1 cellular context compared by ENCODE assay signal in the genomic region with DNA sequence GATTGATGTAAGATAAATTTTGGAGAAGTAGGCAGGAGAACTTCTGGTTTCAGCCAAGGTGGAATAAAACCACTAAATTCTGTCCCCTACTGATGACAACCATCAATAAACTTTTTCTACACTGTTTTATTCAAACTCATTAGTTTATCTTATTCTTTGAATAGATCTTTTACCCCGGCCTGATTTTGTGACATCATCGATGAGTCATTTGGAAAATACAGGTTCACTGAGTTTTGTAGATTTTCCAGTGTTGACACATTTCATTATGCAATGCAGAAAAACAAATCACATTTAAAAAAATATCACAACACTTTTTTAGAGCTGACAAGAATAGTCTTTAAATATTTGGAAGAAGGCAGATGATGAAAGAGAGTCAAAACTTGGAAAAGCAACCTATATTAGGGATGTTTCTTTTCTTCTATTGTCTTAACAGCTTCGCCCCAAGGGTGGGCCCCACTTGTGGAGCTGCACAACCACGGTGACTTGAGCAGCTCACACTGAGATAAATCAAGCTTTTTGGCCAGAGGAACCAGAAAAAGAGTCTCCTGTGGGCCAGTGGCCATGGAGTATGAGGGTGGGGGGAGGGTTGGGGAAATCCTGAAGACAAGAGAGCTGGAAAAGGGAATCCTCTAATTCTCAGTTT.
TF ChIP-seq lines count a peak whose summit lies in the region.

No MANE protein-coding gene starts in this region.

TF ChIP-seq in K562, 482 proteins besides CTCF, POLR2A, EP300 and RAD21 (continued from another document):
- no peak for TF ChIP-seq PATZ1 (CRISPR knock-in tag; IDR thresholded peaks at IDR 0.05; ENCODE audit: borderline replicate concordance)
- no peak for TF ChIP-seq ZC3H8 (IDR thresholded peaks at IDR 0.05)
- no peak for TF ChIP-seq ZNF766 (CRISPR knock-in tag; conservative IDR thresholded peaks at IDR 0.05)
- no peak for TF ChIP-seq ARID1B (IDR thresholded peaks at IDR 0.05)
- TF ChIP-seq PCBP2 (IDR thresholded peaks at IDR 0.05; ENCODE audit: low read depth, low read length, poor library complexity, severe bottlenecking): no peak
- no peak for TF ChIP-seq POLR2AphosphoS5 (IDR thresholded peaks at IDR 0.05; ENCODE audit: control insufficient read depth, insufficient read depth, low read depth, low read length)
- no peak for TF ChIP-seq ZNF384 (IDR thresholded peaks at IDR 0.05; ENCODE audit: low read depth, low read length)
- no peak for TF ChIP-seq MAFK (IDR thresholded peaks at IDR 0.05; ENCODE audit: low read length)
- TF ChIP-seq NFIC (IDR thresholded peaks at IDR 0.05): no peak
- no peak for TF ChIP-seq RFX5 (IDR thresholded peaks at IDR 0.05; ENCODE audit: low read depth, low read length)
- no peak for TF ChIP-seq ATF1 (CRISPR knock-in tag; IDR thresholded peaks at IDR 0.05)
- TF ChIP-seq ATF1 (tag; IDR thresholded peaks at IDR 0.05): peak; percentile 38; the same call in 1 of the 2 replicates
- no peak for TF ChIP-seq ZNF212 (CRISPR knock-in tag; IDR thresholded peaks at IDR 0.05)
- TF ChIP-seq ARID2 (IDR thresholded peaks at IDR 0.05): no peak
- no peak for TF ChIP-seq RBM25 (IDR thresholded peaks at IDR 0.05; ENCODE audit: low read depth, low read length, severe bottlenecking)
- TF ChIP-seq CEBPG (CRISPR knock-in tag; IDR thresholded peaks at IDR 0.05): no peak
- TF ChIP-seq CEBPG (tag; conservative IDR thresholded peaks at IDR 0.05 in 1 of 2, IDR thresholded peaks at IDR 0.05 in 1 of 2): 0 out of 4 replicates have a peak, but pooled peaks of 1 of the 2 experiments have one; percentile 29
- 0 out of 2 replicates have a peak, but pooled peaks have one; percentile 21 for TF ChIP-seq JUN (IDR thresholded peaks at IDR 0.05; ENCODE audit: borderline replicate concordance, low read depth, low read length)
- TF ChIP-seq JUN (CRISPR knock-in tag; IDR thresholded peaks at IDR 0.05; ENCODE audit: borderline replicate concordance): no peak
- 0 out of 2 replicates have a peak, but pooled peaks have one; percentile 34 for TF ChIP-seq FOSL1 (tag; conservative IDR thresholded peaks at IDR 0.05)
TF ChIP-seq in K562: peak in this region for 5.
